ENCODE assay signal across 12 cellular contexts in the genomic region with DNA sequence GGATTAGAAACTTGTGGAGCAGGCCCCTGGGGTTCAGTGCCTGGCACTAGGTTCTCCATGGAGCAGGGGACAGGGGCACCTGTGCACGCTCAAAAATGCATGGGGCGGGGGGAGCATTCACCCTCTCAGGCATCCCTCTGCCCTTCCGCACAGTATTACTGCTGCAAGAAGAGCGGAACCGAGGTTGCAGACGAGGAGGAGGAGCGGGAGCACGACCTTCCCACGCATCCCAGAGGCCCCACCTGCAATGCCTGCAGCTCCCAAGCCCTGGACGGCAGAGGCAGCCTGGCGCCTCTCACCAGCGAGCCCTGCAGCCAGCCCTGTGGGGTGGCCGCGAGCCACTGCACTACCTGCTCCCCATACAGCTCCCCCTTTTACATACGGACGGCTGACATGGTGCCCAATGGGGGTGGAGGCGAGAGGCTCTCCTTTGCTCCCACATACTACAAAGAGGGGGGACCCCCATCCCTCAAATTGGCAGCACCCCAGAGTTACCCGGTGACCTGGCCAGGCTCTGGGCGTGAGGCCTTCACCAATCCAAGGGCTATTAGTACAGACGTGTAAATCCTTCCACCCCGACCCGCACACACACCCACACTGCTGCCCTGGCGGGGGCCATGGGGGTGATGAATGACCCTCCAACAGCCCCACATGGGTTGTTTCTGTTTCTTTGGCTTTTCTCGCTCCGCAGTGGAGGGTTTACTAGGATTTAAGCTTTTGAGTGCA.
A peak's percentile ranks its signal among the peaks of the same experiment; 100 is the strongest.
DNase-seq lines count a peak whose midpoint lies in the region; ATAC-seq, FAIRE-seq and TF ChIP-seq lines count a peak whose summit lies in the region.
"Had no signal": no experiment of that assay in that cellular context is flagged by ENCODE, and none has a peak within 500 bp of the region (broad histone marks: within the 10 kb centered on the region; RNA-seq: fewer than 3 reads in every experiment).

No MANE protein-coding gene starts in this region.

- H3K36me3 ChIP-seq in K562 (ENCODE audit: control insufficient read depth, insufficient read depth, low read length): no peaks in the 10 kb centered on the region
- H3K36me3 ChIP-seq: esophagus squamous epithelium had no signal

- intact Hi-C loops in K562 (cut with micrococcal nuclease): loop anchor here (5.0 to 10.0 kb wide), 5 partner anchors 226 to 1046 kb away; a partner anchor contains a TSS

- H3K4me1 Mint-ChIP-seq in H9 (peaks cover 23 to 43% of the 10 kb centered on the region in 2 experiments), nephron (peaks cover 70% of the 10 kb centered on the region)

- H2AFZ ChIP-seq in H9 (ENCODE audit: low read length) (no peak overlapping the region), K562 (ENCODE audit: low read depth, low read length) (no peak overlapping the region)

- TF ChIP-seq CTCF in A549 (IDR thresholded peaks at IDR 0.05): no peak
- TF ChIP-seq CTCF in H9 (conservative IDR thresholded peaks at IDR 0.05): no peak
- no peak for TF ChIP-seq CTCF in K562 (IDR thresholded peaks at IDR 0.05 in 2 of 3, conservative IDR thresholded peaks at IDR 0.05 in 1 of 3; ENCODE audit: insufficient read depth in 2 of 3, low read depth in 1 of 3, low read length in 3 of 3)
- no peak for TF ChIP-seq CTCF in nephron (IDR thresholded peaks at IDR 0.05; ENCODE audit: unreplicated experiment in 3 of 3)

- H4K20me1 ChIP-seq in H9 (ENCODE audit: control insufficient read depth, insufficient read depth, insufficient read length) (no peaks in the 10 kb centered on the region), K562 (replicated peaks; ENCODE audit: control insufficient read depth, insufficient read depth, low read length) (peaks cover 13% of the 10 kb centered on the region)

- no peak overlapping the region for H2BK20ac ChIP-seq in H9 (ENCODE audit: low read depth, low read length, poor library complexity, severe bottlenecking)

- no peaks in the 10 kb centered on the region for H3K9me1 ChIP-seq in K562 (ENCODE audit: control insufficient read depth, insufficient read depth, low read length)

- POLR2A ChIA-PET in A549 (lab: Yijun Ruan, JAX): interaction anchor here (1.3 to 1.5 kb wide), 3 partner anchors 68 to 520 kb away, joined by 3 to 7 read pairs (median 4); a partner anchor contains a TSS
- POLR2A ChIA-PET in K562 (lab: Yijun Ruan, JAX): interaction anchor here (0.6 to 2.8 kb wide), 8 partner anchors 9 to 137 kb away, joined by 3 to 14 read pairs (median 3); a partner anchor contains a TSS

- TF ChIP-seq EP300 in A549 (IDR thresholded peaks at IDR 0.05) (no peak), K562 (IDR thresholded peaks at IDR 0.05; ENCODE audit: low read length) (no peak)

- H3K9me3 ChIP-seq in A549 (no peaks in the 10 kb centered on the region), H9 (ENCODE audit: control insufficient read depth, low read depth, low read length) (no peaks in the 10 kb centered on the region), K562 (replicated peaks; ENCODE audit: control insufficient read depth, insufficient read depth, low read depth, low read length) (no peaks in the 10 kb centered on the region)
- H3K9me3 ChIP-seq: esophagus squamous epithelium had no signal

- H3K27ac Mint-ChIP-seq in H9 (no peak overlapping the region; a peak in 1 of 7 replicates), nephron (peak overlapping the region in 1 of 3 experiments; percentile 89)

- H2BK120ac ChIP-seq in H9 (ENCODE audit: low read depth, low read length, poor library complexity, severe bottlenecking): no peak overlapping the region

- no peak overlapping the region for H3K23ac ChIP-seq in H9 (ENCODE audit: insufficient read length, low read depth, low read length)

- no peak overlapping the region for H2AK5ac ChIP-seq in H9 (ENCODE audit: insufficient read length, low read length)

- FAIRE-seq in A549 (lab: Jason Lieb, UNC): no peak
- FAIRE-seq in K562 (lab: Jason Lieb, UNC): no peak

- H3K4me2 ChIP-seq in A549 (peak overlapping the region; percentile 93), H9 (ENCODE audit: insufficient read depth, insufficient read length, low read length) (peak overlapping the region; percentile 81), K562 (ENCODE audit: insufficient read depth, low read length) (no peak overlapping the region)

- H3K4ac ChIP-seq in H9 (ENCODE audit: low read depth, low read length): no peak overlapping the region

- H3K56ac ChIP-seq in H9 (ENCODE audit: insufficient read length, low read depth, low read length): no peak overlapping the region

- H3K79me1 ChIP-seq in H9 (ENCODE audit: insufficient read depth, low read depth, low read length, poor library complexity, severe bottlenecking): no peaks in the 10 kb centered on the region

- H3K27ac ChIP-seq in A549: no peak overlapping the region
- H3K27ac ChIP-seq in H9 (ENCODE audit: insufficient read length, low read depth, low read length): no peak overlapping the region
- H3K27ac ChIP-seq in K562 (ENCODE audit: extremely low read depth, low read depth, low read length): no peak overlapping the region
- H3K27ac ChIP-seq: esophagus squamous epithelium, HL-60 had no signal

- H3K9ac ChIP-seq in H9 (ENCODE audit: extremely low read depth, insufficient read length, low read length): no peak overlapping the region
- H3K9ac ChIP-seq in K562 (ENCODE audit: insufficient read depth in 1 of 2, low read depth in 2 of 2, low read length in 2 of 2): peak overlapping the region in 1 of 2 experiments; percentile 61; a peak in 1 of 4 replicates

- H3K4me3 Mint-ChIP-seq in H9 (peak overlapping the region in 1 of 2 experiments; percentile 89; a peak in 2 of 5 replicates), nephron (peak overlapping the region; percentile 24 to 93 (median 89))

- TF ChIP-seq RAD21 in A549 (conservative IDR thresholded peaks at IDR 0.05 in 1 of 2, IDR thresholded peaks at IDR 0.05 in 1 of 2): no peak
- TF ChIP-seq RAD21 in K562 (CRISPR knock-in tag; conservative IDR thresholded peaks at IDR 0.05 in 1 of 2, IDR thresholded peaks at IDR 0.05 in 1 of 2): no peak

- H4K5ac ChIP-seq in H9 (ENCODE audit: insufficient read length, low read depth, low read length): no peak overlapping the region

- no TSS peak for BruUV-seq in K562 (replicated peaks; lab: Mats Ljungman, UMichigan)

- H3K27me3 ChIP-seq in H9 (ENCODE audit: insufficient read depth, low read length) (no peaks in the 10 kb centered on the region), K562 (ENCODE audit: control insufficient read depth in 2 of 2, insufficient read depth in 2 of 2, low read length in 2 of 2) (peaks cover 48 to 83% of the 10 kb centered on the region in 2 experiments)

- no peak overlapping the region for H2BK5ac ChIP-seq in H9 (ENCODE audit: insufficient read length, low read length)

- CTCF ChIA-PET in A549 (lab: Yijun Ruan, JAX): interaction anchor here (0.7 to 16.1 kb wide), 37 partner anchors 8 to 1161 kb away, joined by 3 to 644 read pairs (median 6); no protein-coding TSS in a partner anchor
- CTCF ChIA-PET in K562 (lab: Yijun Ruan, JAX; ENCODE audit: low intra/inter-chr PET ratio): interaction anchor here (0.6 to 3.0 kb wide), 7 partner anchors 34 to 1282 kb away, joined by 3 to 20 read pairs (median 3); no protein-coding TSS in a partner anchor

- no peaks in the 10 kb centered on the region for H3K79me2 ChIP-seq in H9 (ENCODE audit: insufficient read depth, low read length)
- no peaks in the 10 kb centered on the region for H3K79me2 ChIP-seq in K562 (ENCODE audit: control insufficient read depth, insufficient read depth, low read length)

- H4K91ac ChIP-seq in H9 (ENCODE audit: insufficient read length, low read depth, low read length): no peak overlapping the region

- H3K4me1 ChIP-seq in A549 (0 out of 3 replicates have a peak, but pooled peaks cover 3% of the 10 kb centered on the region), H9 (ENCODE audit: insufficient read depth, low read length) (no peaks in the 10 kb centered on the region), K562 (replicated peaks in 1 of 2; ENCODE audit: control insufficient read depth in 2 of 2, insufficient read depth in 2 of 2, low read length in 2 of 2) (peaks cover 11 to 29% of the 10 kb centered on the region in 2 experiments)

- H2BK15ac ChIP-seq in H9 (ENCODE audit: low read depth, low read length): no peak overlapping the region

- H3K18ac ChIP-seq in H9 (ENCODE audit: insufficient read length, low read depth, low read length): no peak overlapping the region

- no peak for DNase-seq in A549 (ENCODE audit: low read depth in 1 of 2, low spot score in 1 of 2)
- DNase-seq in H9: no peak
- no peak for DNase-seq in K562 (ENCODE audit: extremely low read depth in 1 of 4, low spot score in 3 of 4)
- DNase-seq in LoVo (ENCODE audit: low spot score): no peak
- DNase-seq in erythroblast (lab: John Stamatoyannopoulos, UW): no peak
- DNase-seq in DMS114 treated with DMSO at 0.1 percent for 48 hours (lab: John Stamatoyannopoulos, UW; ENCODE audit: unreplicated experiment): no peak
- DNase-seq: dermis blood vessel endothelial cell, T-helper 9 cell had no signal

- no peak overlapping the region for H2BK12ac ChIP-seq in H9 (ENCODE audit: insufficient read length, low read depth, low read length)

- in situ Hi-C loops in K562 (cut with MboI): no loop called here

- no peak overlapping the region for H4K8ac ChIP-seq in H9 (replicated peaks; ENCODE audit: insufficient read length, low read depth, low read length)

- no peak overlapping the region for H3T11ph ChIP-seq in H9 (ENCODE audit: low read length)

- H3K4me3 ChIP-seq in A549 (no peak overlapping the region), K562 (no peak overlapping the region)

- H3K27me3 Mint-ChIP-seq in H9 (ENCODE audit: low read depth): peaks cover 63% of the 10 kb centered on the region
- peaks cover 17% of the 10 kb centered on the region for H3K27me3 Mint-ChIP-seq in nephron (ENCODE audit: low read depth)

- peaks cover 12% of the 10 kb centered on the region for H3K23me2 ChIP-seq in H9 (ENCODE audit: insufficient read length, low read depth, low read length, poor library complexity, severe bottlenecking)

- 71% methylated on average over 18 of the region's 25 CpGs for WGBS in A549 (ENCODE audit: missing lambda C conversion rate)
- WGBS in H9 (ENCODE audit: extremely low coverage, insufficient read length, low lambda C conversion rate): no CpG with 5 or more reads among the region's 25 CpGs
- WGBS in K562 (ENCODE audit: insufficient coverage, low coverage, missing lambda C conversion rate): 21% methylated on average over 23 of the region's 25 CpGs

- TF ChIP-seq POLR2A in A549 (IDR thresholded peaks at IDR 0.05; ENCODE audit: low read length) (no peak), K562 (conservative IDR thresholded peaks at IDR 0.05) (no peak), erythroblast (IDR thresholded peaks at IDR 0.05; ENCODE audit: low read length) (no peak)

- no peaks in the 10 kb centered on the region for H3K36me3 Mint-ChIP-seq in H9 (ENCODE audit: insufficient read depth in 1 of 3, low read depth in 3 of 3)
- H3K36me3 Mint-ChIP-seq in nephron (ENCODE audit: low read depth): no peaks in the 10 kb centered on the region

- H3K9me3 Mint-ChIP-seq in H9 (no peaks in the 10 kb centered on the region), nephron (no peaks in the 10 kb centered on the region)

- ATAC-seq in A549 (no peak), K562 (no peak), HG02759 (IDR thresholded peaks at IDR 0.05; ENCODE audit: unreplicated experiment) (no peak)

- H3K14ac ChIP-seq in H9 (ENCODE audit: insufficient read depth, low read length): no peak overlapping the region

TF ChIP-seq in K562, 482 proteins besides CTCF, POLR2A, EP300 and RAD21 (continues in another document):
- no peak for TF ChIP-seq THRAP3 (IDR thresholded peaks at IDR 0.05; ENCODE audit: borderline replicate concordance)
